Comparison of ENCODE assay signal across 24 cellular contexts in genomic region chr6:167247814-167248595, GRCh38. TPM values are rescaled to one million over a fixed set of nuclear protein-coding genes. Genes with fewer than 3 reads are reported as not detected.
A peak's percentile ranks its signal among the peaks of the same experiment; 100 is the strongest.
DNase-seq lines count a peak whose midpoint lies in the region; TF ChIP-seq lines count a peak whose summit lies in the region.
"Had no signal": no experiment of that assay in that cellular context is flagged by ENCODE, and none has a peak within 500 bp of the region (broad histone marks: within the 10 kb centered on the region; RNA-seq: fewer than 3 reads in every experiment).

No MANE protein-coding gene starts in this region.

- peak; percentile 62 for DNase-seq in WERI-Rb-1
- peak; percentile 61 for DNase-seq in iPS-NIHi7 (ENCODE audit: extremely low spot score)
- DNase-seq in NCI-H187 (lab: John Stamatoyannopoulos, UW) = no peak
- DNase-seq in NCI-H510A (lab: John Stamatoyannopoulos, UW) = no peak
- no peak for DNase-seq in NCI-H128 (lab: John Stamatoyannopoulos, UW; ENCODE audit: unreplicated experiment)
- DNase-seq in activated CD4-positive, alpha-beta T cell treated with anti-CD3 and anti-CD28 coated beads, Interleukin-2, amount 10 ng/mL, durations not matched to agents 24 days and 14 days = no peak
- DNase-seq: CD4-positive, CD25-positive, alpha-beta regulatory T cell; EL; GF-D8; HCEC 1CT; MG63; NCI-H1092 treated with DMSO at 0.1 percent for 48 hours; NCI-H146; NCI-H2081; NCI-H2171; NCI-H446; NCI-H526 treated with DMSO at 0.1 percent for 48 hours; OCI-M1; Right ventricle myocardium superior had no signal

- TF ChIP-seq CTCF in WERI-Rb-1 (IDR thresholded peaks at IDR 0.05; ENCODE audit: low read depth, low read length) = peak; percentile 31; the same call in 1 of the 2 replicates

- H3K4me3 Mint-ChIP-seq in activated CD4-positive, alpha-beta T cell treated with anti-CD3 and anti-CD28 coated beads, Interleukin-2, amount 10 ng/mL, durations not matched to agents 24 days and 14 days = no peak overlapping the region
- H3K4me3 Mint-ChIP-seq: CD4-positive, CD25-positive, alpha-beta regulatory T cell had no signal

- intact Hi-C loops in activated CD4-positive, alpha-beta T cell treated with anti-CD3 and anti-CD28 coated beads, Interleukin-2, amount 10 ng/mL, durations not matched to agents 24 days and 14 days (cut with micrococcal nuclease) = no loop called here

- no peaks in the 10 kb centered on the region for H3K4me1 Mint-ChIP-seq in activated CD4-positive, alpha-beta T cell treated with anti-CD3 and anti-CD28 coated beads, Interleukin-2, amount 10 ng/mL, durations not matched to agents 24 days and 14 days
- H3K4me1 Mint-ChIP-seq: CD4-positive, CD25-positive, alpha-beta regulatory T cell had no signal

- H3K9ac ChIP-seq in HUES48 (ENCODE audit: low read depth, low read length) = no peak overlapping the region

- H3K27me3 ChIP-seq in HUES48 (ENCODE audit: control insufficient read depth, insufficient read depth, low read length) (no peaks in the 10 kb centered on the region), WERI-Rb-1 (ENCODE audit: insufficient read depth, low read depth, severe bottlenecking) (no peaks in the 10 kb centered on the region)
- H3K27me3 ChIP-seq: MG63 had no signal

- H3K27ac ChIP-seq in HUES48 (ENCODE audit: low read depth, low read length) = peak overlapping the region; percentile 21
- peak overlapping the region; percentile 36 for H3K27ac ChIP-seq in WERI-Rb-1

- H3K27me3 Mint-ChIP-seq in activated CD4-positive, alpha-beta T cell treated with anti-CD3 and anti-CD28 coated beads, Interleukin-2, amount 10 ng/mL, durations not matched to agents 24 days and 14 days = no peaks in the 10 kb centered on the region

- H3K9me3 Mint-ChIP-seq in activated CD4-positive, alpha-beta T cell treated with anti-CD3 and anti-CD28 coated beads, Interleukin-2, amount 10 ng/mL, durations not matched to agents 24 days and 14 days = no peaks in the 10 kb centered on the region
- H3K9me3 Mint-ChIP-seq: CD4-positive, CD25-positive, alpha-beta regulatory T cell had no signal

- H3K4me3 ChIP-seq in HUES48 (ENCODE audit: low read depth, low read length) (no peak overlapping the region), WERI-Rb-1 (ENCODE audit: low read depth, low read length) (no peak overlapping the region)
- H3K4me3 ChIP-seq: MG63 had no signal

- H3K36me3 Mint-ChIP-seq in activated CD4-positive, alpha-beta T cell treated with anti-CD3 and anti-CD28 coated beads, Interleukin-2, amount 10 ng/mL, durations not matched to agents 24 days and 14 days (ENCODE audit: low read depth) = no peaks in the 10 kb centered on the region
- H3K36me3 Mint-ChIP-seq: CD4-positive, CD25-positive, alpha-beta regulatory T cell had no signal

- H3K4me1 ChIP-seq in HUES48 (ENCODE audit: control insufficient read depth, insufficient read depth, low read length) = peaks cover 39% of the 10 kb centered on the region

- no peak overlapping the region for H3K27ac Mint-ChIP-seq in activated CD4-positive, alpha-beta T cell treated with anti-CD3 and anti-CD28 coated beads, Interleukin-2, amount 10 ng/mL, durations not matched to agents 24 days and 14 days
- H3K27ac Mint-ChIP-seq: CD4-positive, CD25-positive, alpha-beta regulatory T cell had no signal

- H3K9me3 ChIP-seq in HUES48 (ENCODE audit: control insufficient read depth, insufficient read depth, low read length) (no peaks in the 10 kb centered on the region), WERI-Rb-1 (ENCODE audit: severe bottlenecking) (no peaks in the 10 kb centered on the region)
- H3K9me3 ChIP-seq: MG63 had no signal

- H3K36me3 ChIP-seq in HUES48 (ENCODE audit: control insufficient read depth, insufficient read depth, low read length) (peaks cover 5% of the 10 kb centered on the region), WERI-Rb-1 (no peaks in the 10 kb centered on the region)
- H3K36me3 ChIP-seq: MG63 had no signal

RNA-seq across cellular contexts. Expression of gene UNC93A, which starts 43.1 kb away (rescaled TPM):
- total RNA-seq in activated CD4-positive, alpha-beta T cell treated with anti-CD3 and anti-CD28 coated beads, Interleukin-2, amount 10 ng/mL, durations not matched to agents 24 days and 14 days = not detected in 2 replicates
- total RNA-seq: CD4-positive, CD25-positive, alpha-beta regulatory T cell; HT1080; LHCN-M2; Right ventricle myocardium superior; RPMI7951; SK-MEL-5 had no signal

Comparison
In these comparisons a context has a peak if more than half of its experiments do, and no peak if none do; other contexts are left out.
1. DNase-seq: peak in WERI-Rb-1 (single experiment) and iPS-NIHi7 (single experiment); none in NCI-H187 (0 of 2), NCI-H510A (single experiment), NCI-H128 (single experiment) and activated CD4-positive, alpha-beta T cell treated with anti-CD3 and anti-CD28 coated beads, Interleukin-2, amount 10 ng/mL, durations not matched to agents 24 days and 14 days (single experiment).